In genomic region chr19:42547927-42548326, GRCh38 we compare ENCODE assay signal across 1 cellular context.
TF ChIP-seq lines count a peak whose summit lies in the region.

No MANE protein-coding gene starts in this region.

TF ChIP-seq in H1, 55 proteins besides CTCF, POLR2A, EP300 and RAD21:
- TF ChIP-seq TAF1 (IDR thresholded peaks at IDR 0.05; ENCODE audit: low read depth, low read length), result no peak
- TF ChIP-seq CBX5 (IDR thresholded peaks at IDR 0.05; ENCODE audit: low read depth, low read length), result no peak
- TF ChIP-seq TCF12 (IDR thresholded peaks at IDR 0.05; ENCODE audit: low read depth, low read length), result no peak
- TF ChIP-seq TBP (IDR thresholded peaks at IDR 0.05; ENCODE audit: low read depth, low read length), result no peak
- TF ChIP-seq RNF2 (IDR thresholded peaks at IDR 0.05; ENCODE audit: borderline replicate concordance, low read depth, low read length, missing control alignments, poor library complexity, severe bottlenecking), result no peak
- TF ChIP-seq BACH1 (IDR thresholded peaks at IDR 0.05; ENCODE audit: low read length), result no peak
- TF ChIP-seq ATF3 (IDR thresholded peaks at IDR 0.05; ENCODE audit: insufficient read depth, low read depth, low read length), result no peak
- no peak for TF ChIP-seq POLR2AphosphoS5 (IDR thresholded peaks at IDR 0.05; ENCODE audit: low read depth, low read length)
- TF ChIP-seq BRCA1 (IDR thresholded peaks at IDR 0.05; ENCODE audit: low read depth, low read length), result no peak
- no peak for TF ChIP-seq SP4 (IDR thresholded peaks at IDR 0.05; ENCODE audit: low read length)
- TF ChIP-seq CTBP2 (IDR thresholded peaks at IDR 0.05; ENCODE audit: borderline replicate concordance, insufficient read depth, insufficient read length, low read length), result no peak
- no peak for TF ChIP-seq GABPA (IDR thresholded peaks at IDR 0.05; ENCODE audit: borderline replicate concordance, insufficient read depth, low read length)
- no peak for TF ChIP-seq CHD1 (IDR thresholded peaks at IDR 0.05; ENCODE audit: low read depth, low read length)
- TF ChIP-seq E2F6 (IDR thresholded peaks at IDR 0.05), result no peak
- TF ChIP-seq KDM5A (IDR thresholded peaks at IDR 0.05; ENCODE audit: low read length), result no peak
- no peak for TF ChIP-seq MAX (IDR thresholded peaks at IDR 0.05)
- no peak for TF ChIP-seq SRF (IDR thresholded peaks at IDR 0.05; ENCODE audit: low read depth, low read length)
- no peak for TF ChIP-seq GTF2F1 (IDR thresholded peaks at IDR 0.05; ENCODE audit: borderline replicate concordance, low read depth, low read length)
- TF ChIP-seq RBBP5 (IDR thresholded peaks at IDR 0.05; ENCODE audit: borderline replicate concordance, low read depth, low read length), result no peak
